Comparison of ENCODE assay signal across 9 cellular contexts in the genomic region with DNA sequence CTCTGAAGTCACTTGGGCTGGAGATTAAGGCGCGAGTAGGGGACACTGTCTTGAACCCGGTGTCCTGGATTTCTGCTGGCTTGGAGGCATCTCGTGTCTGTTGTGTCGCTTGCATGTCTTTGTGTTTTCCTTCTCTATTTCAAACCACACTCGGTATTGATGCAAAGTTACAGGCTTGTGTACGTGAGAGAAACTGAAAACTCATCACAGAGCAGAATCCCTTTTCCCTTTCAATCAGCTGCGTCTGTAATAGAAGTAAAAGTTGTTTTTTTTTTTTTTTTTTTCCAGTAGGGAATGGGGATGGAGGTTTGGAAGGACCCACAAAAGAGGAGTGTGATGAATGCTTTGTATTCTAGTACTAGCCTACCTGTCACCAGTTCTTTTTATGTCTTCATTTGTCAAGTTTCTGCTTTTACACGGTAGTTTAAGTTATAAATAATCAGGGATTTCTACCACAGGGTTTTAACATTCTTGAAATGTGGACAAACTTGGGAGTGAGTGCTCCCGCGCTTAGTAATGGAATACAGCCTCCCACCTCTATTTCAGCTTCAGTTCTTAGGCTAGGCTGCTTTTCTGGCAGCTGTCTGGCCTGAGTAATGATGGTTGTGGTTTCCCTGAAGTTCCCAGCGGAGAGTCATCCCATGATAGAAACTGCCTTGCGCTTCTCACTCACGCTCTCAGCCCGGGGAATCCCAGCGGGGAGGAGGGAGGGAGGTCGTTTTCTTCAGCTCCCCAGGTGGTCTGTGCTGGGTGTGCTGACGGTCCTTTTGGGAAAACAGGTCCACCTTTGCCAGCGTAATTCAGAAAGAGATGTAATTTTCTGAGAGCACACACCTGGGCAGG. TPM values are rescaled to one million over a fixed set of nuclear protein-coding genes. Genes with fewer than 3 reads are reported as not detected.
DNase-seq lines count a peak whose midpoint lies in the region; ATAC-seq and TF ChIP-seq lines count a peak whose summit lies in the region.
"Had no signal": no experiment of that assay in that cellular context is flagged by ENCODE, and none has a peak within 500 bp of the region (broad histone marks: within the 10 kb centered on the region; RNA-seq: fewer than 3 reads in every experiment).

No MANE protein-coding gene starts in this region.

- no peaks in the 10 kb centered on the region for H3K36me3 ChIP-seq in IMR-90 (ENCODE audit: control insufficient read depth, insufficient read depth, low read length)
- no peaks in the 10 kb centered on the region for H3K36me3 ChIP-seq in muscle layer of duodenum (ENCODE audit: control insufficient read depth in 1 of 2, insufficient read depth in 2 of 2, low read length in 2 of 2)
- no peaks in the 10 kb centered on the region for H3K36me3 ChIP-seq in thyroid gland

- DNase-seq in NCI-H2107 treated with DMSO at 0.1 percent for 48 hours (lab: John Stamatoyannopoulos, UW; ENCODE audit: unreplicated experiment) (peak; percentile 76), NCI-H2107 (lab: John Stamatoyannopoulos, UW) (no peak), IMR-90 (peak; percentile 98), erythroblast (lab: John Stamatoyannopoulos, UW) (peak; percentile 32 to 71), thyroid gland (peak; percentile 25 to 32)
- DNase-seq: DND-41 had no signal

- peaks cover 15% of the 10 kb centered on the region; the same call in 1 of the 2 replicates for H4K20me1 ChIP-seq in IMR-90 (ENCODE audit: insufficient read depth, low read length)

- H3K79me1 ChIP-seq in IMR-90 (ENCODE audit: low read depth in 1 of 2, low read length in 2 of 2): peaks cover 7 to 67% of the 10 kb centered on the region in 2 experiments; a peak in 3 of 4 replicates

- H3K27me3 ChIP-seq in IMR-90 (ENCODE audit: control insufficient read depth, insufficient read depth, low read length) (no peaks in the 10 kb centered on the region), muscle layer of duodenum (ENCODE audit: low read depth, low read length) (no peaks in the 10 kb centered on the region), thyroid gland (no peaks in the 10 kb centered on the region)

- peak; percentile 49 for ATAC-seq in GM21786 (IDR thresholded peaks at IDR 0.05; ENCODE audit: unreplicated experiment)
- peak; percentile 60 for ATAC-seq in IMR-90 (ENCODE audit: low read depth)
- ATAC-seq in activated CD4-positive, CD25-positive, alpha-beta regulatory T cell treated with anti-CD3 and anti-CD28 coated beads, Interleukin-2, amount 50 U/mL, for 24 hours: peak; percentile 72 to 80

- H2BK120ac ChIP-seq in IMR-90 (ENCODE audit: low read depth, low read length): peak overlapping the region; percentile 66

- H3K4me1 ChIP-seq in IMR-90 (ENCODE audit: control insufficient read depth, insufficient read depth, low read length) (peaks cover 6% of the 10 kb centered on the region), muscle layer of duodenum (ENCODE audit: control insufficient read depth in 1 of 2, insufficient read depth in 2 of 2, low read length in 2 of 2) (peaks cover 5 to 19% of the 10 kb centered on the region in 2 donors), thyroid gland (peaks cover 22 to 61% of the 10 kb centered on the region in 2 donors)

- H2BK5ac ChIP-seq in IMR-90 (ENCODE audit: low read depth, low read length, poor library complexity, severe bottlenecking): peak overlapping the region; percentile 90

- POLR2A ChIA-PET in IMR-90 (lab: Charles Lee; ENCODE audit: unreplicated experiment): no interaction called here

- H3K23ac ChIP-seq in IMR-90 (ENCODE audit: low read depth, low read length): peak overlapping the region; percentile 84

- CTCF ChIA-PET in IMR-90 (lab: Yijun Ruan, JAX): interaction anchor here (0.6 to 1.0 kb wide), 4 partner anchors 16 to 794 kb away, joined by 3 to 13 read pairs (median 5); partner anchors contain the start of gene FXN

- in situ Hi-C loops in IMR-90 (cut with MboI; ENCODE audit: low sequenced_read_pairs): no loop called here

- peak overlapping the region; percentile 69; the same call in 1 of the 2 replicates for H3K14ac ChIP-seq in IMR-90 (replicated peaks; ENCODE audit: low read depth, low read length)

- peak overlapping the region; percentile 78 for H3K4me2 ChIP-seq in IMR-90 (ENCODE audit: low read depth, low read length)

- no peak for TF ChIP-seq CTCF in IMR-90 (conservative IDR thresholded peaks at IDR 0.05; ENCODE audit: low read depth, low read length)
- TF ChIP-seq CTCF in thyroid gland (IDR thresholded peaks at IDR 0.05): no peak

- H4K8ac ChIP-seq in IMR-90 (ENCODE audit: low read depth in 2 of 2, low read length in 2 of 2): peak overlapping the region in 1 of 2 experiments; percentile 41; a peak in 2 of 4 replicates

- peak overlapping the region; percentile 57 for H3K9ac ChIP-seq in IMR-90 (ENCODE audit: low read depth, low read length)

- no TSS peak for BruUV-seq in IMR-90 (replicated peaks; lab: Mats Ljungman, UMichigan)

- dilution Hi-C loops in IMR-90 (cut with HindIII; ENCODE audit: low sequenced_read_pairs, unreplicated experiment): no loop called here

- peak overlapping the region; percentile 9; the same call in 1 of the 2 replicates for H2AK5ac ChIP-seq in IMR-90 (ENCODE audit: low read depth, low read length)

- H3K9me3 ChIP-seq in IMR-90 (ENCODE audit: control insufficient read depth, insufficient read depth, low read length) (no peaks in the 10 kb centered on the region), muscle layer of duodenum (ENCODE audit: control insufficient read depth in 1 of 2, low read length in 2 of 2) (no peaks in the 10 kb centered on the region), thyroid gland (no peaks in the 10 kb centered on the region)

- H3K4me3 ChIP-seq in IMR-90 (ENCODE audit: insufficient read depth, low read depth, low read length) (peak overlapping the region; percentile 69), muscle layer of duodenum (ENCODE audit: low read depth in 1 of 2, low read length in 2 of 2) (peak overlapping the region; percentile 69 to 73), thyroid gland (replicated peaks in 1 of 3) (peak overlapping the region; percentile 55 to 69 (median 62))

- H3K56ac ChIP-seq in IMR-90 (ENCODE audit: extremely low read depth, insufficient read depth, low read length): peak overlapping the region; percentile 33; the same call in 1 of the 2 replicates

- peak overlapping the region; percentile 73 for H3K4ac ChIP-seq in IMR-90 (ENCODE audit: low read depth, low read length)

- TF ChIP-seq RAD21 in IMR-90 (IDR thresholded peaks at IDR 0.05; ENCODE audit: low read length): no peak; the same call in 1 of the 2 replicates

- peaks cover 10% of the 10 kb centered on the region for H3K9me1 ChIP-seq in IMR-90 (ENCODE audit: insufficient read depth, low read length)

- H3K18ac ChIP-seq in IMR-90 (ENCODE audit: low read depth, low read length): peak overlapping the region; percentile 22; the same call in 1 of the 2 replicates

- TF ChIP-seq POLR2A in IMR-90 (IDR thresholded peaks at IDR 0.05; ENCODE audit: low read depth, low read length) (peak; percentile 80), erythroblast (IDR thresholded peaks at IDR 0.05; ENCODE audit: low read length) (peak; percentile 6), thyroid gland (IDR thresholded peaks at IDR 0.05) (no peak)

- 0% methylated on average over 4 of the region's 19 CpGs; no CpG with 5 or more reads in 1 of the 2 experiments for WGBS in IMR-90 (ENCODE audit: extremely low coverage in 2 of 2, insufficient read length in 1 of 2), 2 experiments
- WGBS in thyroid gland, 2 donors: 30 to 45% methylated on average over 19 of the region's 19 CpGs

- H2BK20ac ChIP-seq in IMR-90 (ENCODE audit: low read depth, low read length): peak overlapping the region; percentile 71

- peak overlapping the region; percentile 56; the same call in 1 of the 3 replicates for H2BK15ac ChIP-seq in IMR-90 (ENCODE audit: low read depth, low read length)

- H2AK9ac ChIP-seq in IMR-90 (replicated peaks; ENCODE audit: low read depth, low read length, poor library complexity): peak overlapping the region; percentile 96

- no peak overlapping the region for H4K5ac ChIP-seq in IMR-90 (ENCODE audit: low read depth, low read length)

- peak overlapping the region; percentile 63 for H4K91ac ChIP-seq in IMR-90 (ENCODE audit: insufficient read depth, low read depth, low read length)

- peak overlapping the region; percentile 92 for H2AFZ ChIP-seq in IMR-90 (replicated peaks; ENCODE audit: low read length, poor library complexity)

- peak overlapping the region; percentile 23 for H3K27ac ChIP-seq in IMR-90 (ENCODE audit: insufficient read depth, low read length)
- H3K27ac ChIP-seq in muscle layer of duodenum (ENCODE audit: low read length): peak overlapping the region; percentile 76
- H3K27ac ChIP-seq in thyroid gland: peak overlapping the region; percentile 33 to 88 (median 68)

- intact Hi-C loops in IMR-90 (cut with micrococcal nuclease) (loop anchor here (5.0 kb wide), 1 partner anchor 53 kb away; no protein-coding TSS in a partner anchor), thyroid gland (cut with DNase I) (no loop called here)

TF ChIP-seq in IMR-90, 13 proteins besides CTCF, POLR2A, EP300 and RAD21 (continues in another document):
- TF ChIP-seq, protein P1, sequence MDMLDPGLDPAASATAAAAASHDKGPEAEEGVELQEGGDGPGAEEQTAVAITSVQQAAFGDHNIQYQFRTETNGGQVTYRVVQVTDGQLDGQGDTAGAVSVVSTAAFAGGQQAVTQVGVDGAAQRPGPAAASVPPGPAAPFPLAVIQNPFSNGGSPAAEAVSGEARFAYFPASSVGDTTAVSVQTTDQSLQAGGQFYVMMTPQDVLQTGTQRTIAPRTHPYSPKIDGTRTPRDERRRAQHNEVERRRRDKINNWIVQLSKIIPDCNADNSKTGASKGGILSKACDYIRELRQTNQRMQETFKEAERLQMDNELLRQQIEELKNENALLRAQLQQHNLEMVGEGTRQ (IDR thresholded peaks at IDR 0.05; ENCODE audit: low read depth, low read length): no peak
- TF ChIP-seq SMC3 (IDR thresholded peaks at IDR 0.05; ENCODE audit: low read depth, low read length) (no peak), CHD1 (IDR thresholded peaks at IDR 0.05; ENCODE audit: low read depth, low read length) (peak; percentile 31; the same call in 1 of the 2 replicates), BHLHE40 (IDR thresholded peaks at IDR 0.05; ENCODE audit: low read depth, low read length) (peak; percentile 63), RFX5 (IDR thresholded peaks at IDR 0.05; ENCODE audit: low read depth, low read length) (no peak), RCOR1 (IDR thresholded peaks at IDR 0.05; ENCODE audit: insufficient replicate concordance, low read length) (peak; percentile 48), MAFK (IDR thresholded peaks at IDR 0.05; ENCODE audit: low read depth, low read length) (no peak; the same call in 1 of the 2 replicates)

RNA-seq across cellular contexts. Expression of gene TJP2, which starts 0.8 kb away (rescaled TPM):
- total RNA-seq in IMR-90 (2012; rRNA removed): 49.3 and 53.6 TPM in 2 replicates
- 38.3 and 40.2 TPM in 2 replicates for polyA plus RNA-seq in IMR-90 (2012; rRNA removed)
- polyA plus RNA-seq in IMR-90 (2012; cell fraction: cytosol; rRNA removed): 19.5 and 21.8 TPM in 2 replicates
- polyA plus RNA-seq in IMR-90 (2012; cell fraction: nucleus; rRNA removed; ENCODE audit: low replicate concordance): 40.5 and 57.5 TPM in 2 replicates
- total RNA-seq in thyroid gland: 100 to 1,000 TPM; 200 to 266 (median 232) TPM

Comparison
In these comparisons a context has a peak if more than half of its experiments do, and no peak if none do; other contexts are left out.
1. H3K27ac ChIP-seq: peak in every context shown above with its lines; median percentile 76 in muscle layer of duodenum; 68 in thyroid gland; 23 in IMR-90.
2. POLR2A ChIP-seq: peak in IMR-90 (single experiment) and erythroblast (single experiment); none in thyroid gland (0 of 2).
3. Peak in every context shown above with its lines, with median percentiles within 50 percentile points of each other: ATAC-seq and H3K4me3 ChIP-seq.